24 cellular contexts compared by ENCODE assay signal in the genomic region with DNA sequence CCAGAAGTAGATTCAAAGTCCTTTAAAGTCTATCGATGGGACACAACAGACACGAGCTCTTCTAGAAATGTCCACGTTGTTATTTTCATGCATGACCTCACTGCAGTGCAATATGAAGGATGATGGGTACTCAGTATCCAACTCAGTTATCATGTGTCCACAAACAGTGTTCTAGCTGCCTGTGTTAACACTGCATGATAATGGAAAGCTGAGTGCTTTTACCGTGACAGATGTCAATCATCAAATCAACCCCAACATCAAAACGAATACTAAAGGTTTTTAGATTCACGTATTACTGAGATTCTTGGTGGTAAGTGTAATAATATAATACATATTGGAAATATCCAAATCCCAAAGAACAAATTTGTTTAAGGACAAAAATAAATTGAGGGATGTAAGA.
"Had no signal": no experiment of that assay in that cellular context is flagged by ENCODE, and none has a peak within 500 bp of the region (broad histone marks: within the 10 kb centered on the region; RNA-seq: fewer than 3 reads in every experiment).

No MANE protein-coding gene starts in this region.

- FAIRE-seq: colon, endometrium, islet of Langerhans, keratinocyte had no signal

- H3K27me3 ChIP-seq: esophagus squamous epithelium, foreskin keratinocyte, gastroesophageal sphincter, heart left ventricle, hepatocyte, left lung had no signal

- H3K36me3 Mint-ChIP-seq: mesothelial cell of epicardium had no signal

- H3K4me1 ChIP-seq: esophagus squamous epithelium, gastroesophageal sphincter, heart left ventricle, left lung, lower lobe of right lung had no signal

- H3K79me2 ChIP-seq: hepatocyte had no signal

- H3K4me1 Mint-ChIP-seq: endodermal cell had no signal

- H3K36me3 ChIP-seq: esophagus squamous epithelium, gastroesophageal sphincter, heart left ventricle, left lung, lower lobe of right lung had no signal

- H3K4me3 Mint-ChIP-seq: dendritic cell treated with granulocyte-macrophage colony-stimulating factor and Interleukin-4, amounts not matched to agents 40 ng/mL and 50 ng/mL, for 4 days; effector memory CD8-positive, alpha-beta T cell; endodermal cell; mesothelial cell of epicardium had no signal

- H3K9me3 ChIP-seq: esophagus squamous epithelium, gastroesophageal sphincter, heart left ventricle, left lung, lower lobe of right lung, mucosa of descending colon had no signal

- DNase-seq: cortex of kidney; effector CD8-positive, alpha-beta T cell; effector memory CD8-positive, alpha-beta T cell; endodermal cell; erythroblast; esophagus squamous epithelium; foreskin keratinocyte; heart left ventricle; left cardiac atrium; left lung; left ventricle myocardium superior; lower lobe of right lung; mesenchymal stem cell; mucosa of descending colon had no signal

- H3K4me2 ChIP-seq: hepatocyte had no signal

- H3K27me3 Mint-ChIP-seq: dendritic cell treated with granulocyte-macrophage colony-stimulating factor and Interleukin-4, amounts not matched to agents 40 ng/mL and 50 ng/mL, for 4 days; effector memory CD8-positive, alpha-beta T cell had no signal

- H2AFZ ChIP-seq: hepatocyte had no signal

- H3K27ac ChIP-seq: epithelial cell of prostate, esophagus squamous epithelium, foreskin keratinocyte, gastroesophageal sphincter, heart left ventricle, hepatocyte, left lung, lower lobe of right lung had no signal

- H3K4me3 ChIP-seq: esophagus squamous epithelium, gastroesophageal sphincter, heart left ventricle, hepatocyte, left lung, lower lobe of right lung, mucosa of descending colon had no signal

- H3K9me3 Mint-ChIP-seq: dendritic cell treated with granulocyte-macrophage colony-stimulating factor and Interleukin-4, amounts not matched to agents 40 ng/mL and 50 ng/mL, for 4 days; mesothelial cell of epicardium had no signal

- ATAC-seq: effector memory CD8-positive, alpha-beta T cell; esophagus mucosa; foreskin keratinocyte; gastroesophageal sphincter; heart left ventricle; left cardiac atrium; left lung; left ventricle myocardium superior; lower lobe of right lung; mucosa of descending colon had no signal

- H3K27ac Mint-ChIP-seq: dendritic cell treated with granulocyte-macrophage colony-stimulating factor and Interleukin-4, amounts not matched to agents 40 ng/mL and 50 ng/mL, for 4 days; effector memory CD8-positive, alpha-beta T cell; endodermal cell; mesothelial cell of epicardium had no signal
